ENCODE assay signal across 21 cellular contexts in the genomic region with DNA sequence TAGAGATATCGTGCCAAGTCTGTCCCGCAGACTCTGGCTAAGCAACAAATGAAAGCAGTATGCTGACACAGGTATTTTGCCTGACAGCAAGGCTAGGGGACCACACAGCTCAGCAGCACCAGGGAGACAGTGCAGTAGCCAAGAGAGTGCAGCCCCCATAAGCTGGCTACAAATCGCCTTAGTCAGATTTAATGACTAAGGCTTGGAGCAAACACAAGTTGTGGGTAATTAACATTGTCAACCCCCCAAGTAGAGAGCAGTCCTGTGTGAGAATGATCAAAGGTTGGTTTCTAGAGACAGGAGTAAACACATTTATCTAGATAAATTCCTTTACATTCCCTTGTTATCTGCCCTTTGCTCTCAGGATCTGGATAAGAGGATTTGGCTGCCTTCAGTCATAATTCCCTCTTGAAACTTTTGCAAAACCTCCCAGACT.
A peak's percentile ranks its signal among the peaks of the same experiment; 100 is the strongest.
DNase-seq lines count a peak whose midpoint lies in the region; ATAC-seq and TF ChIP-seq lines count a peak whose summit lies in the region.
"Had no signal": no experiment of that assay in that cellular context is flagged by ENCODE, and none has a peak within 500 bp of the region (broad histone marks: within the 10 kb centered on the region; RNA-seq: fewer than 3 reads in every experiment).

No MANE protein-coding gene starts in this region.

- H3K27me3 ChIP-seq in GM23338 (ENCODE audit: insufficient read depth) (no peaks in the 10 kb centered on the region), upper lobe of right lung (no peaks in the 10 kb centered on the region), Peyer's patch (no peaks in the 10 kb centered on the region)
- H3K27me3 ChIP-seq: brain microvascular endothelial cell, colonic mucosa, tibial nerve had no signal

- H3F3A ChIP-seq in GM23338 (replicated peaks; ENCODE audit: low read depth) = no peaks in the 10 kb centered on the region

- no peaks in the 10 kb centered on the region for H3K27me3 Mint-ChIP-seq in GM23338 (ENCODE audit: insufficient read depth, low read depth, poor library complexity)
- H3K27me3 Mint-ChIP-seq in stimulated activated naive B cell treated with anti-CD40 and anti-IgM and Interleukin-4, amounts not matched to agents 10 μg/mL and 1 μg/mL and 100 μg/mL, for 72 hours = no peaks in the 10 kb centered on the region
- H3K27me3 Mint-ChIP-seq: activated naive CD8-positive, alpha-beta T cell treated with anti-CD3 and anti-CD28 coated beads for 36 hours; naive thymus-derived CD4-positive, alpha-beta T cell had no signal

- H3K36me3 Mint-ChIP-seq in GM23338 (ENCODE audit: low read depth) = peaks cover 4% of the 10 kb centered on the region; the same call in 1 of the 3 replicates
- H3K36me3 Mint-ChIP-seq in stimulated activated naive B cell treated with anti-CD40 and anti-IgM and Interleukin-4, amounts not matched to agents 10 μg/mL and 1 μg/mL and 100 μg/mL, for 72 hours = no peaks in the 10 kb centered on the region
- H3K36me3 Mint-ChIP-seq: activated naive CD8-positive, alpha-beta T cell treated with anti-CD3 and anti-CD28 coated beads for 36 hours; naive thymus-derived CD4-positive, alpha-beta T cell had no signal

- H3K79me2 ChIP-seq in GM23338 (replicated peaks; ENCODE audit: insufficient read depth) = no peaks in the 10 kb centered on the region
- H3K79me2 ChIP-seq: parathyroid adenoma had no signal

- ATAC-seq in GM23338 = peak; percentile 81
- ATAC-seq in upper lobe of right lung = no peak
- no peak for ATAC-seq in stimulated activated naive B cell treated with anti-CD40 and anti-IgM and Interleukin-4, amounts not matched to agents 10 μg/mL and 1 μg/mL and 100 μg/mL, for 72 hours (replicated peaks)
- no peak for ATAC-seq in HG02970 (IDR thresholded peaks at IDR 0.05; ENCODE audit: low FRiP score, unreplicated experiment)
- ATAC-seq: naive thymus-derived CD4-positive, alpha-beta T cell; stimulated activated naive CD8-positive, alpha-beta T cell treated with anti-CD3 and anti-CD28 coated beads, Interleukin-15, Interleukin-2, amounts not matched to agents 100 U/mL and 50 U/mL, for 24 hours had no signal

- H3K9me3 Mint-ChIP-seq in GM23338 = peaks cover 13% of the 10 kb centered on the region
- H3K9me3 Mint-ChIP-seq in stimulated activated naive B cell treated with anti-CD40 and anti-IgM and Interleukin-4, amounts not matched to agents 10 μg/mL and 1 μg/mL and 100 μg/mL, for 72 hours = peaks cover 0 to 9% of the 10 kb centered on the region in 2 donors

- TF ChIP-seq CTCF in GM23338 (conservative IDR thresholded peaks at IDR 0.05; ENCODE audit: low read depth in 2 of 2) (no peak), upper lobe of right lung (IDR thresholded peaks at IDR 0.05) (no peak), Peyer's patch (IDR thresholded peaks at IDR 0.05) (no peak)

- H3K36me3 ChIP-seq in GM23338 (ENCODE audit: insufficient read depth) = no peaks in the 10 kb centered on the region
- no peaks in the 10 kb centered on the region for H3K36me3 ChIP-seq in upper lobe of right lung
- H3K36me3 ChIP-seq in Peyer's patch = no peaks in the 10 kb centered on the region
- H3K36me3 ChIP-seq: brain microvascular endothelial cell, colonic mucosa, tibial nerve had no signal

- H2AFZ ChIP-seq in GM23338 = peak overlapping the region; percentile 40; the same call in 1 of the 2 replicates
- H2AFZ ChIP-seq: parathyroid adenoma had no signal

- H3K9me2 ChIP-seq in GM23338 (ENCODE audit: insufficient read depth) = no peaks in the 10 kb centered on the region

- intact Hi-C loops in upper lobe of right lung (cut with DNase I) = no loop called here

- H4K20me1 ChIP-seq in GM23338 (replicated peaks; ENCODE audit: insufficient read depth) = no peaks in the 10 kb centered on the region

- no peaks in the 10 kb centered on the region for H3K4me1 Mint-ChIP-seq in GM23338
- H3K4me1 Mint-ChIP-seq in stimulated activated naive B cell treated with anti-CD40 and anti-IgM and Interleukin-4, amounts not matched to agents 10 μg/mL and 1 μg/mL and 100 μg/mL, for 72 hours = no peaks in the 10 kb centered on the region
- H3K4me1 Mint-ChIP-seq: activated naive CD8-positive, alpha-beta T cell treated with anti-CD3 and anti-CD28 coated beads for 36 hours; naive thymus-derived CD4-positive, alpha-beta T cell had no signal

- H3K9me3 ChIP-seq in upper lobe of right lung = no peaks in the 10 kb centered on the region
- H3K9me3 ChIP-seq in Peyer's patch = no peaks in the 10 kb centered on the region
- H3K9me3 ChIP-seq: colonic mucosa had no signal

- H3K4me2 ChIP-seq in GM23338 = no peak overlapping the region

- no peak overlapping the region for H3K27ac ChIP-seq in GM23338 (ENCODE audit: low read depth)
- no peak overlapping the region for H3K27ac ChIP-seq in upper lobe of right lung
- H3K27ac ChIP-seq in Peyer's patch = no peak overlapping the region
- H3K27ac ChIP-seq: brain microvascular endothelial cell, colonic mucosa, parathyroid adenoma, tibial nerve had no signal

- DNase-seq in GM23338 (ENCODE audit: low spot score) = peak; percentile 39
- DNase-seq in NCI-H460 (ENCODE audit: extremely low read depth, low read depth) = peak; percentile 38
- peak; percentile 0 for DNase-seq in astrocyte of the hippocampus (ENCODE audit: low read depth, low spot score)
- DNase-seq in mucosa of gallbladder (ENCODE audit: low spot score) = peak; percentile 10
- no peak for DNase-seq in upper lobe of right lung
- DNase-seq in stimulated activated naive B cell treated with anti-CD40 and anti-IgM and Interleukin-4, amounts not matched to agents 10 μg/mL and 1 μg/mL and 100 μg/mL, for 72 hours = no peak
- DNase-seq in Peyer's patch = no peak
- DNase-seq: activated CD4-positive, CD25-positive, alpha-beta regulatory T cell treated with anti-CD3 and anti-CD28 coated beads, Interleukin-2, amount 50 U/mL, for 72 hours; activated CD8-positive, alpha-beta memory T cell treated with anti-CD3 and anti-CD28 coated beads for 24 hours; activated naive CD8-positive, alpha-beta T cell treated with anti-CD3 and anti-CD28 coated beads for 36 hours; AML-193; brain microvascular endothelial cell; colonic mucosa; naive thymus-derived CD4-positive, alpha-beta T cell; NCI-H345; stimulated activated CD4-positive, alpha-beta T cell treated with anti-CD3 and anti-CD28 coated beads, Interleukin-2, amount 100 ng/mL, for 24 hours; stimulated activated naive CD8-positive, alpha-beta T cell treated with anti-CD3 and anti-CD28 coated beads, Interleukin-15, Interleukin-2, amounts not matched to agents 100 U/mL and 50 U/mL, for 24 hours; T-helper 9 cell had no signal

- H3K4me1 ChIP-seq in GM23338 (ENCODE audit: insufficient read depth) (no peaks in the 10 kb centered on the region), upper lobe of right lung (no peaks in the 10 kb centered on the region), Peyer's patch (no peaks in the 10 kb centered on the region)
- H3K4me1 ChIP-seq: colonic mucosa, parathyroid adenoma, tibial nerve had no signal

- no peak overlapping the region for H3K4me3 Mint-ChIP-seq in GM23338
- H3K4me3 Mint-ChIP-seq in stimulated activated naive B cell treated with anti-CD40 and anti-IgM and Interleukin-4, amounts not matched to agents 10 μg/mL and 1 μg/mL and 100 μg/mL, for 72 hours = no peak overlapping the region
- H3K4me3 Mint-ChIP-seq: activated naive CD8-positive, alpha-beta T cell treated with anti-CD3 and anti-CD28 coated beads for 36 hours; naive thymus-derived CD4-positive, alpha-beta T cell had no signal

- no peak overlapping the region for H3K27ac Mint-ChIP-seq in GM23338
- H3K27ac Mint-ChIP-seq in stimulated activated naive B cell treated with anti-CD40 and anti-IgM and Interleukin-4, amounts not matched to agents 10 μg/mL and 1 μg/mL and 100 μg/mL, for 72 hours = no peak overlapping the region
- H3K27ac Mint-ChIP-seq: activated naive CD8-positive, alpha-beta T cell treated with anti-CD3 and anti-CD28 coated beads for 36 hours; naive thymus-derived CD4-positive, alpha-beta T cell had no signal

- no peak overlapping the region for H3K4me3 ChIP-seq in GM23338
- H3K4me3 ChIP-seq in upper lobe of right lung = no peak overlapping the region
- H3K4me3 ChIP-seq in Peyer's patch = no peak overlapping the region
- H3K4me3 ChIP-seq: colonic mucosa, tibial nerve had no signal

- no peak for TF ChIP-seq POLR2A in Peyer's patch (IDR thresholded peaks at IDR 0.05)

TF ChIP-seq in GM23338, 12 proteins besides CTCF, POLR2A, EP300 and RAD21 (continues in another document):
- no peak for TF ChIP-seq ZNF114 (CRISPR knock-in tag; IDR thresholded peaks at IDR 0.05)

Comparison
In these comparisons a context has a peak if more than half of its experiments do, and no peak if none do; other contexts are left out.
1. DNase-seq: peak in GM23338 (single experiment), NCI-H460 (single experiment), astrocyte of the hippocampus (single experiment) and mucosa of gallbladder (single experiment); none in upper lobe of right lung (single experiment), stimulated activated naive B cell treated with anti-CD40 and anti-IgM and Interleukin-4, amounts not matched to agents 10 μg/mL and 1 μg/mL and 100 μg/mL, for 72 hours (single experiment) and Peyer's patch (0 of 3).